Comparison of ENCODE assay signal across 8 cellular contexts in the genomic region with DNA sequence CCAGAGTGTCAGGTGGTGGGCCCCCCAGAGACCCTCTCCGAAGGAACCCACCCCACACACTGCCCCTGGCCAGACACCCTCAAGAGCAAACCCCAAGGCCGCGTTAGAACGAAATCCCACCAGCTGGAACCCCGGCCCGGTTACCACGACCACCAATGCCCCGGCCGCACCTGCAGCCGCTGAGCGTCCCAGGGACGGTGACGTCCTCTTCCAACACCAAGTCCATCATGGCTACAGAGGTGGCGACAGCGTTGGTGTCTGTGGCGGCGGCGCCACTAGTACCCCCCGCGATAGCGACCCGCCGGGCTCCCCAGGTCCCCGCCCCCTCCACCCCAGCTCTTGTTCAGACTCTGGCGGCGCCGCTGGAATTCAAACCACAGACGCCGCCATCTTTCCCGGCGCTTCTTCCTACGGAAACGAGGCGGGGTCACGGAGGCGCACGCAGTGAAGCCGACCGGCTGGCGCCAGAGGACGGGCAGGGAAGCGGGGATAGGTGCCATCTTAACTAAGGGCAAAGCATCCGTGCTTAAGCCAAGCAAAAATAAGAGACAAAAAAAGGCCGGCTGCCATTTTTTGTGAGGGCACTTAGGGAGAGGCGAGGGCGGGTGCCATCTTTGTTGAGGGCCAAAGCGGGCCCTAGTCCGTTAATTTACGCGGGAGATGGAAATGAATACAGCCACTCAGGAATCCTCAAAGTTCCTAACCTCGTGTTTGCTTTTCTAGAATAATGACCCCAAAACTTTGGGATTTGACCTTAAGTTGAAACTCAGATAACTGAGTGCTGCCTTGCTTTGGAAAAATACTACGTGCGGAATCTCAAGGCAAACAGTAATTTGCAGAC. TPM values are rescaled to one million over a fixed set of nuclear protein-coding genes. Genes with fewer than 3 reads are reported as not detected.
DNase-seq lines count a peak whose midpoint lies in the region; ATAC-seq and TF ChIP-seq lines count a peak whose summit lies in the region.

A gene (minus strand): TSS at position 418 of the 841 bp plus-strand sequence. CDS start 189 bp downstream, at position 229.

- H3K9me3 Mint-ChIP-seq in CD8-positive, alpha-beta memory T cell: no peaks in the 10 kb centered on the region

- ATAC-seq in GM19468 (IDR thresholded peaks at IDR 0.05; ENCODE audit: extremely low read depth, unreplicated experiment): peak; percentile 88
- ATAC-seq in lung (ENCODE audit: insufficient read depth, low FRiP score): peak; percentile 99

- H3K36me3 Mint-ChIP-seq in CD8-positive, alpha-beta memory T cell: peaks cover 0 to 29% (median 0%) of the 10 kb centered on the region in 3 donors

- H3K27ac Mint-ChIP-seq in CD8-positive, alpha-beta memory T cell: peak within 1 kb of the TSS; percentile 92 to 98 (median 96)

- DNase-seq in CD8-positive, alpha-beta memory T cell: peak; percentile 86 to 95 (median 91)
- peak; percentile 86 for DNase-seq in HS-5 (ENCODE audit: low read depth)
- DNase-seq in NK-92 treated with Interleukin-12 subunit alpha and Interleukin-12 subunit beta, amount 100 ng/mL, for 24 hours (lab: John Stamatoyannopoulos, UW): peak; percentile 69
- peak; percentile 94 for DNase-seq in activated CD8-positive, alpha-beta memory T cell treated with anti-CD3 and anti-CD28 coated beads for 24 hours
- peak; percentile 87 for DNase-seq in effector CD8-positive, alpha-beta T cell (lab: John Stamatoyannopoulos, UW)
- DNase-seq in lung (ENCODE audit: low spot score): peak; percentile 96
- DNase-seq in stimulated activated CD4-positive, alpha-beta T cell treated with anti-CD3 and anti-CD28 coated beads, TNF-alpha, amount 100 ng/mL, for 4 hours (ENCODE audit: low read depth in 3 of 3): peak; percentile 74 to 86 (median 85)

- no peaks in the 10 kb centered on the region for H3K9me3 ChIP-seq in CD8-positive, alpha-beta memory T cell (ENCODE audit: low read length)
- H3K9me3 ChIP-seq in lung (ENCODE audit: control insufficient read depth in 2 of 2, insufficient read depth in 1 of 2, low read length in 1 of 2): no peaks in the 10 kb centered on the region

- H3K4me3 Mint-ChIP-seq in CD8-positive, alpha-beta memory T cell: peak within 1 kb of the TSS; percentile 91 to 97 (median 94)

- H3K4me1 Mint-ChIP-seq in CD8-positive, alpha-beta memory T cell: peaks cover 48 to 81% (median 74%) of the 10 kb centered on the region in 3 donors

- H3K27ac ChIP-seq in CD8-positive, alpha-beta memory T cell (ENCODE audit: low read depth, low read length): peak within 1 kb of the TSS; percentile 82
- H3K27ac ChIP-seq in lung (ENCODE audit: low read depth in 1 of 2, low read length in 1 of 2): peak within 1 kb of the TSS; percentile 52 to 63

- peak within 1 kb of the TSS; percentile 98 for H3K4me3 ChIP-seq in CD8-positive, alpha-beta memory T cell (ENCODE audit: low read length)
- peak within 1 kb of the TSS; percentile 78 for H3K4me3 ChIP-seq in lung

- POLR2A ChIA-PET in CD8-positive, alpha-beta memory T cell (lab: Charles Lee): interaction anchor here (1.2 kb wide), 1 partner anchor 1685 kb away, joined by 3 read pairs; a partner anchor contains a TSS

- 4% methylated on average over 53 of the region's 53 CpGs for WGBS in lung, 2 donors

- no peaks in the 10 kb centered on the region for H3K36me3 ChIP-seq in CD8-positive, alpha-beta memory T cell (ENCODE audit: insufficient read depth, low read length)
- H3K36me3 ChIP-seq in lung (ENCODE audit: control insufficient read depth in 2 of 2, insufficient read depth in 2 of 2, low read length in 2 of 2): no peaks in the 10 kb centered on the region

- H3K4me1 ChIP-seq in CD8-positive, alpha-beta memory T cell (ENCODE audit: insufficient read depth, low read length): peaks cover 19% of the 10 kb centered on the region
- H3K4me1 ChIP-seq in lung (ENCODE audit: control insufficient read depth in 2 of 2, insufficient read depth in 2 of 2, low read length in 2 of 2): peaks cover 9 to 10% of the 10 kb centered on the region in 2 donors

- TF ChIP-seq CTCF in lung (IDR thresholded peaks at IDR 0.05; ENCODE audit: control extremely low read depth, extremely low read depth): no peak

- no peaks in the 10 kb centered on the region for H3K27me3 Mint-ChIP-seq in CD8-positive, alpha-beta memory T cell

- H3K27me3 ChIP-seq in CD8-positive, alpha-beta memory T cell (ENCODE audit: insufficient read depth, low read length, poor library complexity, severe bottlenecking): no peaks in the 10 kb centered on the region
- H3K27me3 ChIP-seq in lung (ENCODE audit: control insufficient read depth, insufficient read depth): no peaks in the 10 kb centered on the region

- CTCF ChIA-PET in CD8-positive, alpha-beta memory T cell (lab: Charles Lee): no interaction called here

RNA-seq across cellular contexts. Expression of the gene that starts here (rescaled TPM):
- total RNA-seq in CD8-positive, alpha-beta memory T cell: 10 to 100 TPM; 56.6 to 56.8 TPM
- polyA plus RNA-seq in CD8-positive, alpha-beta memory T cell: 34.0 TPM
- 10 to 100 TPM; 41.7 to 65.7 TPM for total RNA-seq in lung
- polyA plus RNA-seq in lung: 10 to 100 TPM; 25.6 to 30.1 TPM

Comparison
In these comparisons a context has a peak if more than half of its experiments do, and no peak if none do; other contexts are left out.
1. Peak in every context shown above with its lines: DNase-seq, ATAC-seq, H3K4me3 ChIP-seq and H3K27ac ChIP-seq.